Comparison of ENCODE assay signal across 12 cellular contexts in genomic region chr21:44919111-44919912, GRCh38. TPM values are rescaled to one million over a fixed set of nuclear protein-coding genes. Genes with fewer than 3 reads are reported as not detected.
DNase-seq lines count a peak whose midpoint lies in the region; ATAC-seq, FAIRE-seq and TF ChIP-seq lines count a peak whose summit lies in the region.
"Had no signal": no experiment of that assay in that cellular context is flagged by ENCODE, and none has a peak within 500 bp of the region (broad histone marks: within the 10 kb centered on the region; RNA-seq: fewer than 3 reads in every experiment).

No MANE protein-coding gene starts in this region.

- no peaks in the 10 kb centered on the region for H3K9me3 Mint-ChIP-seq in activated CD4-positive, alpha-beta memory T cell treated with anti-CD3 and anti-CD28 coated beads for 36 hours
- H3K9me3 Mint-ChIP-seq in Caco-2 (ENCODE audit: unreplicated experiment) = no peaks in the 10 kb centered on the region

- H3K4me3 ChIP-seq in breast epithelium (peak overlapping the region; percentile 40 to 52 (median 46)), mammary epithelial cell (replicated peaks in 1 of 3; ENCODE audit: insufficient read depth in 1 of 3, low read depth in 2 of 3, low read length in 3 of 3) (no peak overlapping the region), kidney (ENCODE audit: low read length in 2 of 2) (no peak overlapping the region), upper lobe of left lung (peak overlapping the region in 3 of 4 donors; percentile 38 to 62 (median 56)), Caco-2 (ENCODE audit: low read depth, low read length) (no peak overlapping the region)
- H3K4me3 ChIP-seq: body of pancreas had no signal

- in situ Hi-C loops in mammary epithelial cell (cut with MboI; ENCODE audit: low sequenced_read_pairs in 2 of 2) = no loop called here

- TF ChIP-seq CTCF in breast epithelium (IDR thresholded peaks at IDR 0.05) = no peak
- no peak for TF ChIP-seq CTCF in mammary epithelial cell (conservative IDR thresholded peaks at IDR 0.05 in 1 of 2, IDR thresholded peaks at IDR 0.05 in 1 of 2; ENCODE audit: extremely low read depth in 1 of 2, insufficient read depth in 1 of 2, low read depth in 1 of 2, low read length in 2 of 2)
- no peak for TF ChIP-seq CTCF in kidney (IDR thresholded peaks at IDR 0.05; ENCODE audit: borderline replicate concordance, extremely low read depth, insufficient read depth)
- no peak for TF ChIP-seq CTCF in upper lobe of left lung (IDR thresholded peaks at IDR 0.05)
- no peak for TF ChIP-seq CTCF in Caco-2 (IDR thresholded peaks at IDR 0.05; ENCODE audit: insufficient read depth in 1 of 2, low read depth in 1 of 2, low read length in 1 of 2, severe bottlenecking in 1 of 2, unreplicated experiment in 1 of 2)

- peaks cover 60% of the 10 kb centered on the region for H3K4me1 Mint-ChIP-seq in activated CD4-positive, alpha-beta memory T cell treated with anti-CD3 and anti-CD28 coated beads for 36 hours (ENCODE audit: low read depth)
- H3K4me1 Mint-ChIP-seq in Caco-2 (ENCODE audit: low read depth, unreplicated experiment) = no peaks in the 10 kb centered on the region

- H4K20me1 ChIP-seq in mammary epithelial cell (ENCODE audit: insufficient read depth, low read length) = no peaks in the 10 kb centered on the region

- peak overlapping the region; percentile 95 for H3K27ac Mint-ChIP-seq in activated CD4-positive, alpha-beta memory T cell treated with anti-CD3 and anti-CD28 coated beads for 36 hours
- no peak overlapping the region for H3K27ac Mint-ChIP-seq in Caco-2 (ENCODE audit: unreplicated experiment)

- no peak overlapping the region for H3K9ac ChIP-seq in mammary epithelial cell (ENCODE audit: insufficient read depth, low read length)
- no peak overlapping the region for H3K9ac ChIP-seq in kidney (ENCODE audit: low read length in 2 of 2)
- H3K9ac ChIP-seq: parathyroid adenoma had no signal

- H3K36me3 ChIP-seq in breast epithelium (no peaks in the 10 kb centered on the region), mammary epithelial cell (ENCODE audit: insufficient read depth, low read length) (no peaks in the 10 kb centered on the region), kidney (ENCODE audit: control insufficient read depth in 1 of 2, insufficient read depth in 2 of 2, low read length in 2 of 2) (no peaks in the 10 kb centered on the region), upper lobe of left lung (no peaks in the 10 kb centered on the region), Caco-2 (ENCODE audit: control insufficient read depth, insufficient read depth, low read length) (no peaks in the 10 kb centered on the region)

- TF ChIP-seq EP300 in upper lobe of left lung (IDR thresholded peaks at IDR 0.05) = no peak

- BruUV-seq in mammary epithelial cell (replicated peaks; lab: Mats Ljungman, UMichigan) = no TSS peak
- no TSS peak for BruUV-seq in Caco-2 (replicated peaks; lab: Mats Ljungman, UMichigan)

- dilution Hi-C loops in mammary epithelial cell (cut with HindIII; ENCODE audit: low sequenced_read_pairs) = no loop called here

- intact Hi-C loops in breast epithelium (cut with DNase I; ENCODE audit: low total_unique reads) = no loop called here
- intact Hi-C loops in mammary epithelial cell (cut with micrococcal nuclease) = no loop called here
- intact Hi-C loops in activated CD4-positive, alpha-beta memory T cell treated with anti-CD3 and anti-CD28 coated beads for 36 hours (cut with micrococcal nuclease) = loop anchor here (1.0 kb wide), 1 partner anchor 8 kb away; no protein-coding TSS in a partner anchor
- intact Hi-C loops in kidney (cut with DNase I) = no loop called here
- intact Hi-C loops in Caco-2 (cut with micrococcal nuclease; ENCODE audit: unreplicated experiment) = no loop called here

- CTCF ChIA-PET in mammary epithelial cell (lab: Charles Lee; ENCODE audit: low non-redundant PET) (no interaction called here), Caco-2 (lab: Charles Lee) (no interaction called here)
- CTCF ChIA-PET in activated CD4-positive, alpha-beta memory T cell treated with anti-CD3 and anti-CD28 coated beads for 36 hours (lab: Charles Lee) = interaction anchor here (0.8 to 5.3 kb wide), 8 partner anchors 8 to 209 kb away, joined by 3 to 34 read pairs (median 4); partner anchors contain the start of gene UBE2G2

- H3K27me3 ChIP-seq in breast epithelium (no peaks in the 10 kb centered on the region), mammary epithelial cell (ENCODE audit: insufficient read depth, low read length) (no peaks in the 10 kb centered on the region), upper lobe of left lung (peaks cover 0 to 7% (median 0%) of the 10 kb centered on the region in 4 donors), Caco-2 (replicated peaks; ENCODE audit: control insufficient read depth, insufficient read depth, low read length) (no peaks in the 10 kb centered on the region; the same call in 1 of the 2 replicates)

- H3K36me3 Mint-ChIP-seq in activated CD4-positive, alpha-beta memory T cell treated with anti-CD3 and anti-CD28 coated beads for 36 hours = peaks cover 11% of the 10 kb centered on the region
- H3K36me3 Mint-ChIP-seq in Caco-2 (ENCODE audit: insufficient read depth, unreplicated experiment) = no peaks in the 10 kb centered on the region

- H3K27me3 Mint-ChIP-seq in activated CD4-positive, alpha-beta memory T cell treated with anti-CD3 and anti-CD28 coated beads for 36 hours = no peaks in the 10 kb centered on the region
- peaks cover 11% of the 10 kb centered on the region for H3K27me3 Mint-ChIP-seq in Caco-2 (ENCODE audit: insufficient read depth, unreplicated experiment)

- H3K27ac ChIP-seq in breast epithelium (no peak overlapping the region), mammary epithelial cell (ENCODE audit: insufficient read depth, low read depth, low read length) (no peak overlapping the region), kidney (ENCODE audit: low read depth in 2 of 2, low read length in 2 of 2) (no peak overlapping the region), upper lobe of left lung (peak overlapping the region in 3 of 4 donors; percentile 62 to 87 (median 82))
- H3K27ac ChIP-seq: parathyroid adenoma had no signal

- FAIRE-seq in kidney (lab: Jason Lieb, UNC) = no peak
- no peak for FAIRE-seq in frontal cortex (lab: Jason Lieb, UNC)
- FAIRE-seq: D721Med had no signal

- H3K4me1 ChIP-seq in breast epithelium (peaks cover 0 to 5% of the 10 kb centered on the region in 2 donors), mammary epithelial cell (ENCODE audit: insufficient read depth, low read length) (peaks cover 11% of the 10 kb centered on the region), kidney (ENCODE audit: control insufficient read depth in 1 of 2, insufficient read depth in 1 of 2, low read depth in 1 of 2, low read length in 2 of 2) (peaks cover 0 to 2% of the 10 kb centered on the region in 2 donors), upper lobe of left lung (peaks cover 3 to 40% (median 37%) of the 10 kb centered on the region in 4 donors), Caco-2 (no peaks in the 10 kb centered on the region)
- H3K4me1 ChIP-seq: body of pancreas, parathyroid adenoma had no signal

- no peak overlapping the region for H2AFZ ChIP-seq in mammary epithelial cell (ENCODE audit: low read depth, low read length)
- H2AFZ ChIP-seq: parathyroid adenoma had no signal

- POLR2A ChIA-PET in activated CD4-positive, alpha-beta memory T cell treated with anti-CD3 and anti-CD28 coated beads for 36 hours (lab: Charles Lee) = interaction anchor here (1.1 to 3.2 kb wide), 4 partner anchors 8 to 29 kb away, joined by 3 to 18 read pairs (median 10); no protein-coding TSS in a partner anchor
- POLR2A ChIA-PET in Caco-2 (lab: Charles Lee) = interaction anchor here (0.5 kb wide), 1 partner anchor 18 kb away, joined by 4 read pairs; no protein-coding TSS in a partner anchor

- no peak for TF ChIP-seq POLR2A in breast epithelium (IDR thresholded peaks at IDR 0.05)
- TF ChIP-seq POLR2A in upper lobe of left lung (IDR thresholded peaks at IDR 0.05) = no peak

- H3K9me3 ChIP-seq in breast epithelium (no peaks in the 10 kb centered on the region), mammary epithelial cell (replicated peaks; ENCODE audit: insufficient read depth, low read length) (no peaks in the 10 kb centered on the region), kidney (ENCODE audit: control insufficient read depth in 1 of 2, low read length in 2 of 2) (no peaks in the 10 kb centered on the region), upper lobe of left lung (no peaks in the 10 kb centered on the region), Caco-2 (no peaks in the 10 kb centered on the region)
- H3K9me3 ChIP-seq: body of pancreas had no signal

- H3K4me3 Mint-ChIP-seq in activated CD4-positive, alpha-beta memory T cell treated with anti-CD3 and anti-CD28 coated beads for 36 hours = peak overlapping the region; percentile 100
- no peak overlapping the region for H3K4me3 Mint-ChIP-seq in Caco-2 (ENCODE audit: unreplicated experiment)

- no peaks in the 10 kb centered on the region for H3K79me2 ChIP-seq in mammary epithelial cell (ENCODE audit: insufficient read depth, low read length)
- H3K79me2 ChIP-seq: parathyroid adenoma had no signal

- DNase-seq in breast epithelium (ENCODE audit: low spot score in 2 of 2) (no peak), mammary epithelial cell (no peak), kidney (peak; percentile 77), upper lobe of left lung (peak; percentile 61 to 87), Caco-2 (no peak), frontal cortex (ENCODE audit: low spot score in 2 of 2) (no peak), HuH-7 (ENCODE audit: low spot score) (no peak)
- DNase-seq in activated CD4-positive, alpha-beta memory T cell treated with anti-CD3 and anti-CD28 coated beads for 36 hours = peak; percentile 56
- DNase-seq: NCI-H2081 treated with DMSO at 0.1 percent for 48 hours had no signal

- H3K4me2 ChIP-seq in mammary epithelial cell (ENCODE audit: insufficient read depth, low read depth, low read length) = no peak overlapping the region

- ATAC-seq in upper lobe of left lung (ENCODE audit: low FRiP score in 2 of 2) = peak in 1 of 2 donors; percentile 20

- no CpG with 5 or more reads among the region's 26 CpGs for WGBS in mammary epithelial cell (ENCODE audit: low coverage, missing lambda C conversion rate)
- 34 to 54% methylated on average over 9 to 17 of the region's 26 CpGs for WGBS in upper lobe of left lung, 2 donors

RNA-seq across cellular contexts. Expression of gene ITGB2, which starts 1.4 kb away (rescaled TPM):
- total RNA-seq in breast epithelium = 100 to 1,000 TPM in 1 of 3 donors, 10 to 100 TPM in 2; 19.7 to 242 (median 92.8) TPM
- total RNA-seq in mammary epithelial cell = 1 to 10 TPM in 1 of 2 donors, not detected in 1; 2.7 TPM
- 1.8 TPM for polyA plus RNA-seq in mammary epithelial cell
- not detected for polyA minus RNA-seq in mammary epithelial cell
- 100 to 1,000 TPM; 242 to 247 TPM for total RNA-seq in activated CD4-positive, alpha-beta memory T cell treated with anti-CD3 and anti-CD28 coated beads for 36 hours
- 111 TPM for total RNA-seq in kidney
- polyA plus RNA-seq in kidney (ENCODE audit: insufficient read depth, low read depth, low replicate concordance) = 9.5 TPM
- total RNA-seq in upper lobe of left lung = 100 to 1,000 TPM in 5 of 6 donors, 10 to 100 TPM in 1; 73.1 to 435 (median 149) TPM
- 0.48 and 1.1 TPM in 2 replicates for total RNA-seq in Caco-2 (2022)
- total RNA-seq in frontal cortex = 4.9 TPM

RNA-seq across cellular contexts. Expression of gene SLX9, which starts 20.5 kb away (rescaled TPM):
- total RNA-seq in breast epithelium = 10 to 100 TPM; 15.8 to 17.7 (median 17.0) TPM
- total RNA-seq in mammary epithelial cell = 10 to 100 TPM; 17.3 to 53.2 TPM
- polyA plus RNA-seq in mammary epithelial cell = 31.0 TPM
- polyA minus RNA-seq in mammary epithelial cell = 8.7 TPM
- total RNA-seq in activated CD4-positive, alpha-beta memory T cell treated with anti-CD3 and anti-CD28 coated beads for 36 hours = 10 to 100 TPM; 60.7 to 64.6 TPM
- total RNA-seq in kidney = 27.1 TPM
- 35.1 TPM for polyA plus RNA-seq in kidney (ENCODE audit: insufficient read depth, low read depth, low replicate concordance)
- 10 to 100 TPM in 5 of 6 donors, 1 to 10 TPM in 1; 5.5 to 34.6 (median 22.8) TPM for total RNA-seq in upper lobe of left lung
- 54.0 and 62.1 TPM in 2 replicates for total RNA-seq in Caco-2 (2022)
- 7.3 TPM for total RNA-seq in frontal cortex

RNA-seq across cellular contexts. Expression of gene PTTG1IP, which starts 45.8 kb away (rescaled TPM):
- total RNA-seq in breast epithelium (100 to 1,000 TPM; 187 to 351 (median 272) TPM), mammary epithelial cell (100 to 1,000 TPM; 131 to 269 TPM), kidney (378 TPM), upper lobe of left lung (100 to 1,000 TPM; 150 to 316 (median 247) TPM), Caco-2 (2022) (296 and 306 TPM in 2 replicates), frontal cortex (72.2 TPM)
- polyA plus RNA-seq in mammary epithelial cell (146 TPM), kidney (ENCODE audit: insufficient read depth, low read depth, low replicate concordance) (187 TPM)
- polyA minus RNA-seq in mammary epithelial cell = 174 TPM
- total RNA-seq in activated CD4-positive, alpha-beta memory T cell treated with anti-CD3 and anti-CD28 coated beads for 36 hours = 10 to 100 TPM; 43.0 to 44.4 TPM

Comparison
In these comparisons a context has a peak if more than half of its experiments do, and no peak if none do; other contexts are left out.
1. H3K4me3 ChIP-seq: peak in breast epithelium (3 of 3) and upper lobe of left lung (3 of 4); none in mammary epithelial cell (0 of 3), kidney (0 of 2) and Caco-2 (single experiment).
2. DNase-seq: peak in activated CD4-positive, alpha-beta memory T cell treated with anti-CD3 and anti-CD28 coated beads for 36 hours (single experiment), kidney (single experiment) and upper lobe of left lung (2 of 2); none in breast epithelium (0 of 2), mammary epithelial cell (single experiment), Caco-2 (0 of 2), frontal cortex (0 of 2) and HuH-7 (single experiment).
3. H3K27ac ChIP-seq: peak in upper lobe of left lung (3 of 4); none in breast epithelium (0 of 2), mammary epithelial cell (single experiment) and kidney (0 of 2).